ENCODE assay signal across 13 cellular contexts in genomic region chr17:82883461-82884031, GRCh38. TPM values are rescaled to one million over a fixed set of nuclear protein-coding genes. Genes with fewer than 3 reads are reported as not detected.
DNase-seq lines count a peak whose midpoint lies in the region; ATAC-seq lines count a peak whose summit lies in the region.
"Had no signal": no experiment of that assay in that cellular context is flagged by ENCODE, and none has a peak within 500 bp of the region (broad histone marks: within the 10 kb centered on the region; RNA-seq: fewer than 3 reads in every experiment).

No MANE protein-coding gene starts in this region.

- H3K4me1 Mint-ChIP-seq in activated CD8-positive, alpha-beta memory T cell treated with anti-CD3 and anti-CD28 coated beads, Interleukin-2, amount 10 ng/mL, durations not matched to agents 7 days and 5 days: peaks cover 78% of the 10 kb centered on the region
- peaks cover 57% of the 10 kb centered on the region for H3K4me1 Mint-ChIP-seq in T-helper 2 cell treated with Interferon-gamma antibody and Interleukin-4, amounts not matched to agents 5 μg/mL and 100 μg/mL, for 36 hours (ENCODE audit: low read depth)

- peak; percentile 49 for DNase-seq in activated CD8-positive, alpha-beta memory T cell treated with anti-CD3 and anti-CD28 coated beads, Interleukin-2, amount 10 ng/mL, durations not matched to agents 7 days and 5 days
- no peak for DNase-seq in activated CD8-positive, alpha-beta memory T cell treated with anti-CD3 and anti-CD28 coated beads, Interleukin-2, amount 50 U/mL, for 48 hours
- no peak for DNase-seq in T-helper 2 cell treated with Interferon-gamma antibody and Interleukin-4, amounts not matched to agents 5 μg/mL and 100 μg/mL, for 36 hours (ENCODE audit: low spot score)
- DNase-seq in epithelial cell of prostate (ENCODE audit: low read depth, low spot score) (no peak), NCI-H774 (lab: John Stamatoyannopoulos, UW) (no peak), HPDE6-E6E7 (ENCODE audit: extremely low spot score) (no peak)
- peak; percentile 37 for DNase-seq in stimulated activated CD8-positive, alpha-beta memory T cell treated with anti-CD3 and anti-CD28 coated beads, Interleukin-4, amount 100 ng/mL, for 48 hours
- no peak for DNase-seq in NK-92 treated with Interleukin-12 subunit alpha and Interleukin-12 subunit beta, amount 100 ng/mL, for 24 hours (lab: John Stamatoyannopoulos, UW)
- DNase-seq: NCI-H1048, NCI-H226 had no signal

- H3K27me3 Mint-ChIP-seq in activated CD8-positive, alpha-beta memory T cell treated with anti-CD3 and anti-CD28 coated beads, Interleukin-2, amount 10 ng/mL, durations not matched to agents 7 days and 5 days: no peaks in the 10 kb centered on the region
- H3K27me3 Mint-ChIP-seq in T-helper 2 cell treated with Interferon-gamma antibody and Interleukin-4, amounts not matched to agents 5 μg/mL and 100 μg/mL, for 36 hours (ENCODE audit: low read depth): no peaks in the 10 kb centered on the region

- peak overlapping the region; percentile 97 for H3K27ac Mint-ChIP-seq in activated CD8-positive, alpha-beta memory T cell treated with anti-CD3 and anti-CD28 coated beads, Interleukin-2, amount 10 ng/mL, durations not matched to agents 7 days and 5 days
- H3K27ac Mint-ChIP-seq in T-helper 2 cell treated with Interferon-gamma antibody and Interleukin-4, amounts not matched to agents 5 μg/mL and 100 μg/mL, for 36 hours: peak overlapping the region; percentile 97

- H3K36me3 Mint-ChIP-seq in activated CD8-positive, alpha-beta memory T cell treated with anti-CD3 and anti-CD28 coated beads, Interleukin-2, amount 10 ng/mL, durations not matched to agents 7 days and 5 days: peaks cover 20% of the 10 kb centered on the region
- peaks cover 34% of the 10 kb centered on the region for H3K36me3 Mint-ChIP-seq in T-helper 2 cell treated with Interferon-gamma antibody and Interleukin-4, amounts not matched to agents 5 μg/mL and 100 μg/mL, for 36 hours (ENCODE audit: low read depth)

- no peak for ATAC-seq in activated CD8-positive, alpha-beta memory T cell treated with anti-CD3 and anti-CD28 coated beads, Interleukin-2, amount 10 ng/mL, durations not matched to agents 7 days and 5 days
- ATAC-seq: GM12878, Panc1 had no signal

- no peaks in the 10 kb centered on the region for H3K9me3 Mint-ChIP-seq in activated CD8-positive, alpha-beta memory T cell treated with anti-CD3 and anti-CD28 coated beads, Interleukin-2, amount 10 ng/mL, durations not matched to agents 7 days and 5 days (ENCODE audit: low read depth)
- no peaks in the 10 kb centered on the region for H3K9me3 Mint-ChIP-seq in T-helper 2 cell treated with Interferon-gamma antibody and Interleukin-4, amounts not matched to agents 5 μg/mL and 100 μg/mL, for 36 hours

- CTCF ChIA-PET in activated CD8-positive, alpha-beta memory T cell treated with anti-CD3 and anti-CD28 coated beads, Interleukin-2, amount 10 ng/mL, durations not matched to agents 7 days and 5 days (lab: Charles Lee): interaction anchor here (1.2 to 4.8 kb wide), 4 partner anchors 10 to 101 kb away, joined by 4 to 38 read pairs (median 4); no protein-coding TSS in a partner anchor

- peak overlapping the region; percentile 54 for H3K4me3 Mint-ChIP-seq in activated CD8-positive, alpha-beta memory T cell treated with anti-CD3 and anti-CD28 coated beads, Interleukin-2, amount 10 ng/mL, durations not matched to agents 7 days and 5 days
- peak overlapping the region; percentile 69 for H3K4me3 Mint-ChIP-seq in T-helper 2 cell treated with Interferon-gamma antibody and Interleukin-4, amounts not matched to agents 5 μg/mL and 100 μg/mL, for 36 hours

- H3K27ac ChIP-seq in epithelial cell of prostate: peak overlapping the region; percentile 56

RNA-seq across cellular contexts. Expression of gene ZNF750, which starts 43.7 kb away (rescaled TPM):
- not detected for total RNA-seq in activated CD8-positive, alpha-beta memory T cell treated with anti-CD3 and anti-CD28 coated beads, Interleukin-2, amount 10 ng/mL, durations not matched to agents 7 days and 5 days
- total RNA-seq: A673, GM12878 had no signal

Comparison
In these comparisons a context has a peak if more than half of its experiments do, and no peak if none do; other contexts are left out.
1. DNase-seq: peak in activated CD8-positive, alpha-beta memory T cell treated with anti-CD3 and anti-CD28 coated beads, Interleukin-2, amount 10 ng/mL, durations not matched to agents 7 days and 5 days (single experiment) and stimulated activated CD8-positive, alpha-beta memory T cell treated with anti-CD3 and anti-CD28 coated beads, Interleukin-4, amount 100 ng/mL, for 48 hours (single experiment); none in activated CD8-positive, alpha-beta memory T cell treated with anti-CD3 and anti-CD28 coated beads, Interleukin-2, amount 50 U/mL, for 48 hours (single experiment), T-helper 2 cell treated with Interferon-gamma antibody and Interleukin-4, amounts not matched to agents 5 μg/mL and 100 μg/mL, for 36 hours (single experiment), epithelial cell of prostate (single experiment), NCI-H774 (single experiment), HPDE6-E6E7 (single experiment) and NK-92 treated with Interleukin-12 subunit alpha and Interleukin-12 subunit beta, amount 100 ng/mL, for 24 hours (single experiment).